12 cellular contexts compared by ENCODE assay signal in genomic region chr2:176087330-176088047, GRCh38. TPM values are rescaled to one million over a fixed set of nuclear protein-coding genes. Genes with fewer than 3 reads are reported as not detected.
DNase-seq lines count a peak whose midpoint lies in the region; ATAC-seq and TF ChIP-seq lines count a peak whose summit lies in the region.
"Had no signal": no experiment of that assay in that cellular context is flagged by ENCODE, and none has a peak within 500 bp of the region (broad histone marks: within the 10 kb centered on the region; RNA-seq: fewer than 3 reads in every experiment).

No MANE protein-coding gene starts in this region.

- no peaks in the 10 kb centered on the region for H3K9me3 ChIP-seq in iPS-18a (ENCODE audit: control insufficient read depth, low read depth, low read length)
- no peaks in the 10 kb centered on the region for H3K9me3 ChIP-seq in vagina
- H3K9me3 ChIP-seq: heart right ventricle had no signal

- H3K4me3 Mint-ChIP-seq in natural killer cell, result peak overlapping the region; percentile 65
- H3K4me3 Mint-ChIP-seq in natural killer cell treated with Interleukin-12 subunit alpha and Interleukin-12 subunit beta and Interleukin-15 and Interleukin-18, amount 100 ng/mL, for 72 hours, result no peak overlapping the region

- no peaks in the 10 kb centered on the region for H3K4me1 ChIP-seq in iPS-18a (ENCODE audit: control insufficient read depth, low read depth, low read length)
- H3K4me1 ChIP-seq in vagina, result peaks cover 55% of the 10 kb centered on the region

- peak overlapping the region; percentile 38 for H3K4me3 ChIP-seq in iPS-18a (ENCODE audit: low read length)
- peak overlapping the region; percentile 46 to 48 for H3K4me3 ChIP-seq in vagina

- peaks cover 15 to 19% of the 10 kb centered on the region in 2 donors for H3K4me1 Mint-ChIP-seq in natural killer cell
- peaks cover 5 to 11% of the 10 kb centered on the region in 2 donors for H3K4me1 Mint-ChIP-seq in natural killer cell treated with Interleukin-12 subunit alpha and Interleukin-12 subunit beta and Interleukin-15 and Interleukin-18, amount 100 ng/mL, for 72 hours (ENCODE audit: low read depth in 2 of 2)

- H3K27me3 Mint-ChIP-seq in natural killer cell (ENCODE audit: low read depth in 2 of 2), result peaks cover 77 to 93% of the 10 kb centered on the region in 2 donors
- H3K27me3 Mint-ChIP-seq in natural killer cell treated with Interleukin-12 subunit alpha and Interleukin-12 subunit beta and Interleukin-15 and Interleukin-18, amount 100 ng/mL, for 72 hours, result peaks cover 50 to 88% of the 10 kb centered on the region in 2 donors

- TF ChIP-seq CTCF in natural killer cell (IDR thresholded peaks at IDR 0.05) (no peak), vagina (IDR thresholded peaks at IDR 0.05) (no peak)

- no peak for TF ChIP-seq POLR2A in vagina (IDR thresholded peaks at IDR 0.05)

- H3K27ac ChIP-seq in iPS-18a (ENCODE audit: low read length) (no peak overlapping the region), vagina (peak overlapping the region; percentile 91)
- H3K27ac ChIP-seq: heart right ventricle had no signal

- H3K36me3 ChIP-seq in iPS-18a (ENCODE audit: control insufficient read depth, low read depth, low read length) (no peaks in the 10 kb centered on the region), vagina (no peaks in the 10 kb centered on the region)
- H3K36me3 ChIP-seq: heart right ventricle had no signal

- intact Hi-C loops in natural killer cell (cut with micrococcal nuclease) (loop anchor here (5.0 kb wide), 1 partner anchor 35 kb away; the partner anchor contains the start of gene HOXD9), vagina (cut with DNase I) (loop anchor here (5.0 to 10.0 kb wide), 2 partner anchors 400 to 1753 kb away; partner anchors contain the start of gene SP9)

- H3K27ac Mint-ChIP-seq in natural killer cell, result no peak overlapping the region
- H3K27ac Mint-ChIP-seq in natural killer cell treated with Interleukin-12 subunit alpha and Interleukin-12 subunit beta and Interleukin-15 and Interleukin-18, amount 100 ng/mL, for 72 hours, result no peak overlapping the region

- DNase-seq in natural killer cell (no peak), vagina (ENCODE audit: extremely low spot score in 2 of 2) (no peak), MV-4-11 (lab: John Stamatoyannopoulos, UW) (no peak)
- DNase-seq in natural killer cell treated with Interleukin-12 subunit alpha and Interleukin-12 subunit beta and Interleukin-15 and Interleukin-18, amount 100 ng/mL, for 72 hours (ENCODE audit: low spot score), result no peak
- DNase-seq: activated CD4-positive, alpha-beta T cell treated with anti-CD3 and anti-CD28 coated beads, Interleukin-2, amount 50 U/mL, for 4 hours; activated naive CD4-positive, alpha-beta T cell treated with anti-CD3 and anti-CD28 coated beads, Interleukin-2, amount 50 U/mL, for 16 hours; effector CD8-positive, alpha-beta T cell had no signal

- ATAC-seq in natural killer cell (no peak), GM21423 (IDR thresholded peaks at IDR 0.05; ENCODE audit: unreplicated experiment) (no peak)
- ATAC-seq in natural killer cell treated with Interleukin-12 subunit alpha and Interleukin-12 subunit beta and Interleukin-15 and Interleukin-18, amount 100 ng/mL, for 72 hours, result no peak

- peaks cover 3 to 5% of the 10 kb centered on the region in 2 donors for H3K9me3 Mint-ChIP-seq in natural killer cell
- H3K9me3 Mint-ChIP-seq in natural killer cell treated with Interleukin-12 subunit alpha and Interleukin-12 subunit beta and Interleukin-15 and Interleukin-18, amount 100 ng/mL, for 72 hours, result no peaks in the 10 kb centered on the region

- H3K27me3 ChIP-seq in iPS-18a (ENCODE audit: control insufficient read depth, insufficient read depth, low read length), result peaks cover 100% of the 10 kb centered on the region
- no peaks in the 10 kb centered on the region for H3K27me3 ChIP-seq in vagina

- H3K9ac ChIP-seq in iPS-18a (ENCODE audit: low read length), result no peak overlapping the region

- H3K36me3 Mint-ChIP-seq in natural killer cell, result peaks cover 17% of the 10 kb centered on the region
- peaks cover 12% of the 10 kb centered on the region for H3K36me3 Mint-ChIP-seq in natural killer cell treated with Interleukin-12 subunit alpha and Interleukin-12 subunit beta and Interleukin-15 and Interleukin-18, amount 100 ng/mL, for 72 hours

RNA-seq across cellular contexts. Expression of gene EVX2, which starts 3.7 kb away (rescaled TPM):
- total RNA-seq in natural killer cell, result not detected
- not detected for total RNA-seq in natural killer cell treated with Interleukin-12 subunit alpha and Interleukin-12 subunit beta and Interleukin-15 and Interleukin-18, amount 100 ng/mL, for 72 hours
- 0.98 TPM for total RNA-seq in vagina
- total RNA-seq: heart right ventricle, IMR-90, T-cell had no signal

RNA-seq across cellular contexts. Expression of gene HOXD13, which starts 5.0 kb away (rescaled TPM):
- total RNA-seq in natural killer cell (not detected), vagina (15.7 TPM)
- not detected for total RNA-seq in natural killer cell treated with Interleukin-12 subunit alpha and Interleukin-12 subunit beta and Interleukin-15 and Interleukin-18, amount 100 ng/mL, for 72 hours
- total RNA-seq: heart right ventricle, IMR-90, T-cell had no signal

RNA-seq across cellular contexts. Expression of gene HOXD12, which starts 12.1 kb away (rescaled TPM):
- not detected for total RNA-seq in natural killer cell
- total RNA-seq in natural killer cell treated with Interleukin-12 subunit alpha and Interleukin-12 subunit beta and Interleukin-15 and Interleukin-18, amount 100 ng/mL, for 72 hours, result not detected
- 1.7 TPM for total RNA-seq in vagina
- total RNA-seq: heart right ventricle, IMR-90, T-cell had no signal

RNA-seq across cellular contexts. Expression of gene HOXD11, which starts 19.6 kb away (rescaled TPM):
- not detected for total RNA-seq in natural killer cell
- not detected for total RNA-seq in natural killer cell treated with Interleukin-12 subunit alpha and Interleukin-12 subunit beta and Interleukin-15 and Interleukin-18, amount 100 ng/mL, for 72 hours
- total RNA-seq in vagina, result 19.4 TPM
- total RNA-seq: heart right ventricle, IMR-90, T-cell had no signal

RNA-seq across cellular contexts. Expression of gene HOXD10, which starts 29.1 kb away (rescaled TPM):
- not detected for total RNA-seq in natural killer cell
- total RNA-seq in natural killer cell treated with Interleukin-12 subunit alpha and Interleukin-12 subunit beta and Interleukin-15 and Interleukin-18, amount 100 ng/mL, for 72 hours, result not detected
- total RNA-seq in vagina, result 19.6 TPM
- total RNA-seq: heart right ventricle, IMR-90, T-cell had no signal

Comparison
In these comparisons a context has a peak if more than half of its experiments do, and no peak if none do; other contexts are left out.
1. RNA of gene HOXD13, which starts 5.0 kb away (total RNA-seq): 15.7 TPM in vagina (single experiment); not detected in natural killer cell and not detected in natural killer cell treated with Interleukin-12 subunit alpha and Interleukin-12 subunit beta and Interleukin-15 and Interleukin-18, amount 100 ng/mL, for 72 hours; every median in the first group is over 10 times any median in the second.